ENCODE assay signal across 21 cellular contexts in the genomic region with DNA sequence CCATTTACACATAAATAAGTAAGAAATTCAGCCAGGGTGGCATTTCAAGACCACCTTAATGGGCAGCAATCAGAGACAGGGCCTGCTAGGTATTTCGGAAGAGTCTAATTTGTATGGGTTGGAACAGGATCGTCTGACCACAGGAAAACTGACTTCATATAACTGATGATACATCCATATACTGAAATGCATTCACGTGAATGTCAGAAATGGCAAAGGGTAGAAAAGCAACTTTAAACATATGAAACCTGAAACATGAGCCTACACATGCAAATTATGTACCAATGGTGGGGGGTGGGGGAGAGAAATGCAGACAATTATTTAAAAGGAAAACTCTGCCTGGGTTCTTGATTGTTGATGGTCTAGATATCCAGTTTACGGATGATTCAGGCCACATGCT.
DNase-seq lines count a peak whose midpoint lies in the region; ATAC-seq lines count a peak whose summit lies in the region.
"Had no signal": no experiment of that assay in that cellular context is flagged by ENCODE, and none has a peak within 500 bp of the region (broad histone marks: within the 10 kb centered on the region; RNA-seq: fewer than 3 reads in every experiment).

No MANE protein-coding gene starts in this region.

- peaks cover 31 to 61% (median 40%) of the 10 kb centered on the region in 4 donors for H3K4me1 Mint-ChIP-seq in CD4-positive, CD25-positive, alpha-beta regulatory T cell
- H3K4me1 Mint-ChIP-seq in CD4-positive, alpha-beta memory T cell: peaks cover 29 to 51% (median 39%) of the 10 kb centered on the region in 4 donors
- H3K4me1 Mint-ChIP-seq in activated naive CD8-positive, alpha-beta T cell (ENCODE audit: low read depth): peaks cover 65% of the 10 kb centered on the region

- WGBS in mesendoderm (ENCODE audit: extremely low coverage, insufficient coverage, low lambda C conversion rate): no CpG with 5 or more reads among the region's 4 CpGs

- H3K27me3 ChIP-seq in CD4-positive, CD25-positive, alpha-beta regulatory T cell (ENCODE audit: control insufficient read depth, insufficient read depth, low read length): no peaks in the 10 kb centered on the region
- H3K27me3 ChIP-seq in CD4-positive, alpha-beta memory T cell (ENCODE audit: insufficient read depth, low read length): no peaks in the 10 kb centered on the region
- H3K27me3 ChIP-seq in mesendoderm (ENCODE audit: insufficient read depth, low read length, poor library complexity): no peaks in the 10 kb centered on the region
- H3K27me3 ChIP-seq: dorsolateral prefrontal cortex, left lung, tibial nerve had no signal

- H3K9ac ChIP-seq in mesendoderm (ENCODE audit: low read length): no peak overlapping the region

- no peak overlapping the region for H3K56ac ChIP-seq in mesendoderm (ENCODE audit: low read length)

- no peak overlapping the region for H2AK5ac ChIP-seq in mesendoderm (ENCODE audit: low read length)

- no peaks in the 10 kb centered on the region for H3K27me3 Mint-ChIP-seq in CD4-positive, CD25-positive, alpha-beta regulatory T cell
- no peaks in the 10 kb centered on the region for H3K27me3 Mint-ChIP-seq in CD4-positive, alpha-beta memory T cell
- no peaks in the 10 kb centered on the region for H3K27me3 Mint-ChIP-seq in activated naive CD8-positive, alpha-beta T cell
- H3K27me3 Mint-ChIP-seq: progenitor cell of endocrine pancreas; stimulated activated naive CD8-positive, alpha-beta T cell treated with anti-CD3 and anti-CD28 coated beads, Interleukin-15, amount 100 ng/mL, for 72 hours had no signal

- peak overlapping the region in 1 of 4 donors; percentile 19 for H3K4me3 Mint-ChIP-seq in CD4-positive, CD25-positive, alpha-beta regulatory T cell
- no peak overlapping the region for H3K4me3 Mint-ChIP-seq in CD4-positive, alpha-beta memory T cell
- H3K4me3 Mint-ChIP-seq in activated naive CD8-positive, alpha-beta T cell: no peak overlapping the region
- H3K4me3 Mint-ChIP-seq: immature natural killer cell; nephron progenitor cell; stimulated activated naive CD8-positive, alpha-beta T cell treated with anti-CD3 and anti-CD28 coated beads, Interleukin-15, amount 100 ng/mL, for 72 hours had no signal

- ATAC-seq in CD4-positive, CD25-positive, alpha-beta regulatory T cell (ENCODE audit: low read depth in 2 of 2): no peak
- ATAC-seq in HG03521 (IDR thresholded peaks at IDR 0.05; ENCODE audit: unreplicated experiment): no peak
- no peak for ATAC-seq in GM19455 (IDR thresholded peaks at IDR 0.05; ENCODE audit: unreplicated experiment)
- ATAC-seq: left lung; stimulated activated naive CD8-positive, alpha-beta T cell treated with anti-CD3 and anti-CD28 coated beads, Interleukin-15, amount 100 ng/mL, for 72 hours had no signal

- H3K4me2 ChIP-seq in mesendoderm (ENCODE audit: low read length): no peak overlapping the region

- intact Hi-C loops in CD4-positive, alpha-beta memory T cell (cut with micrococcal nuclease): no loop called here

- H3K23ac ChIP-seq in mesendoderm (ENCODE audit: low read length): no peak overlapping the region

- no peaks in the 10 kb centered on the region for H3K79me2 ChIP-seq in mesendoderm (ENCODE audit: control insufficient read depth, insufficient read depth, low read length)

- no peak overlapping the region for H4K8ac ChIP-seq in mesendoderm (ENCODE audit: low read depth, low read length)

- H3K27ac ChIP-seq in CD4-positive, CD25-positive, alpha-beta regulatory T cell (ENCODE audit: insufficient read depth, low read length, poor library complexity, severe bottlenecking): peak overlapping the region; percentile 52
- H3K27ac ChIP-seq in CD4-positive, alpha-beta memory T cell (ENCODE audit: low read depth, low read length): no peak overlapping the region
- no peak overlapping the region for H3K27ac ChIP-seq in mesendoderm (ENCODE audit: low read depth, low read length)
- H3K27ac ChIP-seq: epithelial cell of prostate, left lung, tibial nerve had no signal

- H3K36me3 ChIP-seq in CD4-positive, CD25-positive, alpha-beta regulatory T cell (ENCODE audit: control insufficient read depth, insufficient read depth, low read length): peaks cover 46% of the 10 kb centered on the region
- peaks cover 28% of the 10 kb centered on the region for H3K36me3 ChIP-seq in CD4-positive, alpha-beta memory T cell (ENCODE audit: insufficient read depth, low read length)
- H3K36me3 ChIP-seq in mesendoderm (ENCODE audit: control insufficient read depth, insufficient read depth, low read length): no peaks in the 10 kb centered on the region

- peak overlapping the region; percentile 51 for H3K18ac ChIP-seq in mesendoderm (ENCODE audit: low read length)

- H3K4me1 ChIP-seq in CD4-positive, CD25-positive, alpha-beta regulatory T cell (ENCODE audit: control insufficient read depth, insufficient read depth, low read length, poor library complexity, severe bottlenecking): peaks cover 11% of the 10 kb centered on the region
- H3K4me1 ChIP-seq in CD4-positive, alpha-beta memory T cell (ENCODE audit: insufficient read depth, low read length): peaks cover 17% of the 10 kb centered on the region
- H3K4me1 ChIP-seq in mesendoderm (ENCODE audit: control insufficient read depth, low read depth, low read length): peaks cover 2% of the 10 kb centered on the region
- H3K4me1 ChIP-seq: Caco-2 had no signal

- no peak overlapping the region for H4K5ac ChIP-seq in mesendoderm (ENCODE audit: low read length)

- no peaks in the 10 kb centered on the region for H3K79me1 ChIP-seq in mesendoderm (ENCODE audit: low read length)

- H2BK5ac ChIP-seq in mesendoderm (ENCODE audit: low read length): no peak overlapping the region

- POLR2A ChIA-PET in CD4-positive, alpha-beta memory T cell (lab: Charles Lee; ENCODE audit: partially characterized antibody): no interaction called here

- no peak overlapping the region for H2BK120ac ChIP-seq in mesendoderm (ENCODE audit: low read depth, low read length)

- CTCF ChIA-PET in CD4-positive, alpha-beta memory T cell (lab: Charles Lee; ENCODE audit: partially characterized antibody): no interaction called here

- H3K9me3 ChIP-seq in CD4-positive, CD25-positive, alpha-beta regulatory T cell (ENCODE audit: control insufficient read depth in 2 of 2, low read length in 2 of 2): no peaks in the 10 kb centered on the region
- H3K9me3 ChIP-seq in CD4-positive, alpha-beta memory T cell (ENCODE audit: control insufficient read depth in 1 of 2, low read length in 2 of 2): no peaks in the 10 kb centered on the region
- H3K9me3 ChIP-seq: Caco-2, left lung, tibial nerve had no signal

- H3K27ac Mint-ChIP-seq in CD4-positive, CD25-positive, alpha-beta regulatory T cell: peak overlapping the region in 2 of 3 donors; percentile 52 to 59
- peak overlapping the region in 5 of 7 donors; percentile 11 to 88 (median 50) for H3K27ac Mint-ChIP-seq in CD4-positive, alpha-beta memory T cell
- peak overlapping the region; percentile 88 for H3K27ac Mint-ChIP-seq in activated naive CD8-positive, alpha-beta T cell
- H3K27ac Mint-ChIP-seq: progenitor cell of endocrine pancreas had no signal

- peaks cover 0 to 1% (median 0%) of the 10 kb centered on the region in 7 donors for H3K9me3 Mint-ChIP-seq in CD4-positive, CD25-positive, alpha-beta regulatory T cell
- peaks cover 0 to 2% (median 0%) of the 10 kb centered on the region in 8 donors for H3K9me3 Mint-ChIP-seq in CD4-positive, alpha-beta memory T cell
- H3K9me3 Mint-ChIP-seq in activated naive CD8-positive, alpha-beta T cell (ENCODE audit: low read depth): no peaks in the 10 kb centered on the region
- H3K9me3 Mint-ChIP-seq: immature natural killer cell; nephron progenitor cell; stimulated activated naive CD8-positive, alpha-beta T cell treated with anti-CD3 and anti-CD28 coated beads, Interleukin-15, amount 100 ng/mL, for 72 hours had no signal

- H2BK15ac ChIP-seq in mesendoderm (replicated peaks; ENCODE audit: low read depth): no peak overlapping the region

- no peak overlapping the region for H3K4ac ChIP-seq in mesendoderm (ENCODE audit: low read depth, low read length)

- H3K4me3 ChIP-seq in CD4-positive, CD25-positive, alpha-beta regulatory T cell (ENCODE audit: low read depth, low read length): no peak overlapping the region
- no peak overlapping the region for H3K4me3 ChIP-seq in CD4-positive, alpha-beta memory T cell (ENCODE audit: low read length in 2 of 2)
- no peak overlapping the region for H3K4me3 ChIP-seq in mesendoderm (ENCODE audit: low read length)
- H3K4me3 ChIP-seq: dorsolateral prefrontal cortex, left lung, tibial nerve had no signal

- peaks cover 48% of the 10 kb centered on the region for H3K36me3 Mint-ChIP-seq in CD4-positive, CD25-positive, alpha-beta regulatory T cell
- H3K36me3 Mint-ChIP-seq in CD4-positive, alpha-beta memory T cell: peaks cover 33 to 68% of the 10 kb centered on the region in 2 donors
- H3K36me3 Mint-ChIP-seq in activated naive CD8-positive, alpha-beta T cell: peaks cover 15% of the 10 kb centered on the region

- no peak for DNase-seq in CD4-positive, CD25-positive, alpha-beta regulatory T cell
- DNase-seq in CD4-positive, alpha-beta memory T cell: no peak
- no peak for DNase-seq in mesendoderm
- no peak for DNase-seq in NCI-H2029 (lab: John Stamatoyannopoulos, UW)
- DNase-seq: Caco-2; central memory CD4-positive, alpha-beta T cell; DND-41; dorsolateral prefrontal cortex; immature natural killer cell; left lung; midbrain; NCI-H1694; nephron progenitor cell; stimulated activated CD4-positive, alpha-beta T cell treated with anti-CD3 and anti-CD28 coated beads, Interleukin-2, amount 100 ng/mL, for 24 hours; stimulated activated naive CD8-positive, alpha-beta T cell treated with anti-CD3 and anti-CD28 coated beads, Interleukin-15, amount 100 ng/mL, for 72 hours had no signal
